Comparison of ENCODE assay signal across 16 cellular contexts in genomic region chr14:59246566-59246965, GRCh38. TPM values are rescaled to one million over a fixed set of nuclear protein-coding genes. Genes with fewer than 3 reads are reported as not detected.
DNase-seq lines count a peak whose midpoint lies in the region; ATAC-seq and TF ChIP-seq lines count a peak whose summit lies in the region.
"Had no signal": no experiment of that assay in that cellular context is flagged by ENCODE, and none has a peak within 500 bp of the region (broad histone marks: within the 10 kb centered on the region; RNA-seq: fewer than 3 reads in every experiment).

No MANE protein-coding gene starts in this region.

- in situ Hi-C loops in gastrocnemius medialis (cut with MboI; ENCODE audit: low sequenced_read_pairs in 4 of 4): no loop called here

- H3K27me3 ChIP-seq in gastrocnemius medialis (no peaks in the 10 kb centered on the region), MG63 (no peaks in the 10 kb centered on the region)
- H3K27me3 ChIP-seq: BE2C, SJCRH30 had no signal

- H3K4me3 Mint-ChIP-seq in HFFc6: no peak overlapping the region
- H3K4me3 Mint-ChIP-seq: CD4-positive, alpha-beta memory T cell; GM23338 had no signal

- H3K4me1 Mint-ChIP-seq in HFFc6 (ENCODE audit: low read depth): peaks cover 34% of the 10 kb centered on the region

- H3K36me3 Mint-ChIP-seq in HFFc6 (ENCODE audit: low read depth): peaks cover 10% of the 10 kb centered on the region; the same call in 1 of the 2 replicates

- H3K27me3 Mint-ChIP-seq in HFFc6 (ENCODE audit: insufficient read depth): no peaks in the 10 kb centered on the region; the same call in 1 of the 2 replicates
- H3K27me3 Mint-ChIP-seq: CD4-positive, alpha-beta memory T cell had no signal

- H3K9me3 ChIP-seq in gastrocnemius medialis (no peaks in the 10 kb centered on the region), MG63 (0 out of 2 replicates have a peak, but pooled peaks cover 2% of the 10 kb centered on the region)
- H3K9me3 ChIP-seq: BE2C, SJCRH30 had no signal

- no peak overlapping the region for H3K4me3 ChIP-seq in fibroblast of mammary gland (ENCODE audit: control insufficient read depth, low read depth, low read length)
- no peak overlapping the region for H3K4me3 ChIP-seq in gastrocnemius medialis
- H3K4me3 ChIP-seq in MG63: no peak overlapping the region
- H3K4me3 ChIP-seq: GM23338, SJCRH30 had no signal

- H3K9me3 Mint-ChIP-seq in HFFc6: no peaks in the 10 kb centered on the region
- H3K9me3 Mint-ChIP-seq: CD4-positive, alpha-beta memory T cell; GM23338 had no signal

- H3K36me3 ChIP-seq in gastrocnemius medialis: no peaks in the 10 kb centered on the region
- H3K36me3 ChIP-seq in MG63: no peaks in the 10 kb centered on the region
- H3K36me3 ChIP-seq: BE2C, SJCRH30 had no signal

- no peak for TF ChIP-seq CTCF in HFFc6 (IDR thresholded peaks at IDR 0.05)
- no peak for TF ChIP-seq CTCF in fibroblast of mammary gland (conservative IDR thresholded peaks at IDR 0.05; ENCODE audit: control insufficient read depth, insufficient read depth, low read depth, low read length)
- no peak for TF ChIP-seq CTCF in gastrocnemius medialis (IDR thresholded peaks at IDR 0.05 in 4 of 5, conservative IDR thresholded peaks at IDR 0.05 in 1 of 5)

- peaks cover 0 to 13% of the 10 kb centered on the region in 2 donors for H3K4me1 ChIP-seq in gastrocnemius medialis
- H3K4me1 ChIP-seq: BE2C had no signal

- DNase-seq in EH (ENCODE audit: low read depth) (peak; percentile 49), HFFc6 (peak; percentile 43), RPMI7951 (ENCODE audit: low read depth) (peak; percentile 9), fibroblast of mammary gland (ENCODE audit: low read depth) (peak; percentile 82), gastrocnemius medialis (no peak), AG20443 (ENCODE audit: low spot score) (no peak), GM03348 (ENCODE audit: low spot score) (no peak), MG63 (no peak)
- DNase-seq: BE2C; CD4-positive, alpha-beta memory T cell; KG1; NCI-H1105 treated with DMSO at 0.1 percent for 48 hours; NCI-H187; NCI-H748 treated with DMSO at 0.1 percent for 48 hours; SJCRH30 had no signal

- no peak overlapping the region for H3K27ac ChIP-seq in gastrocnemius medialis
- H3K27ac ChIP-seq: SJCRH30 had no signal

- TF ChIP-seq POLR2A in gastrocnemius medialis (IDR thresholded peaks at IDR 0.05): no peak

- no peak overlapping the region for H3K27ac Mint-ChIP-seq in HFFc6
- H3K27ac Mint-ChIP-seq: GM23338 had no signal

- ATAC-seq in gastrocnemius medialis: no peak
- ATAC-seq: GM23338 had no signal

- intact Hi-C loops in gastrocnemius medialis (cut with DNase I; ENCODE audit: low total_unique reads): no loop called here

RNA-seq across cellular contexts. Expression of gene DAAM1, which starts 58.1 kb away (rescaled TPM):
- total RNA-seq in HFFc6 (2021; fragmentation: NEBNext Ultra II Directional; extraction: Animal tissue kit (Norgen Biotek cat#: 25700)): 10 to 100 TPM in 2 of 6 experiments, 1 to 10 TPM in 4; 7.5 to 12.2 (median 8.6) TPM
- 8.7 and 27.4 TPM in 2 replicates for total RNA-seq in RPMI7951 (2014; rRNA removed; shearing (Covaris generic))
- total RNA-seq in gastrocnemius medialis: 10 to 100 TPM in 1 of 4 donors, 1 to 10 TPM in 3; 4.4 to 13.9 (median 6.4) TPM
- total RNA-seq in MG63 (2014; rRNA removed; shearing (Covaris generic); ENCODE audit: low replicate concordance): 1.3 and 5.2 TPM in 2 replicates

Comparison
In these comparisons a context has a peak if more than half of its experiments do, and no peak if none do; other contexts are left out.
1. DNase-seq: peak in EH (single experiment), HFFc6 (single experiment), RPMI7951 (single experiment) and fibroblast of mammary gland (single experiment); none in gastrocnemius medialis (0 of 2), AG20443 (single experiment), GM03348 (single experiment) and MG63 (single experiment).